ENCODE assay signal across 9 cellular contexts in the genomic region with DNA sequence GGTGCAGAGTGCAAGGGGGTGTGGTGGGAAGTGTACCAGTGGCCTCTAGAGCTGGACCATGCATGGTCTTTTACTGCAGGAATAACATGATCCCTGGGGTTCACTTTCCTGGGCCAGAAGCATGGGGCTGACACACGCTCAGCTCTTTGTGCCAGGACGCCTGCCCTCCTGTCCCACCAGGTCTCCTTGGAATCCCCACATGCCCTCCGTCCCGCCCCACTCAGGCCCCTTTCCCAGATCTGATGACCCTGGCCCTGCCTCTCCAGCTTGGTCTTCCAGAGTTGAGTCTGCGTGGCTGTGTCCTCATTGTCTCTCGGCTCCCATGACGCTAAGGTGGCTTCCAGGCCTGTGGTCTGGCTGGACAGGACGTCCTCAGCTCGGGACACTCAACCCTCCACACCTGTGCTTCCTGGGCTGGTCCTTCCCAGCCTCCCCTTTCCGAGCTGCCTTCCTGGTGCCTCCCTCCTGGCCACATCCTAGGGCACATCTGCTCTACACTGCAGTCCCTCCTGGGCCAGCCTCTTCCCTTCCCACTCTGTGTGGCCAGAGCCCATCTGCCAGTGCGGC.
"Had no signal": no experiment of that assay in that cellular context is flagged by ENCODE, and none has a peak within 500 bp of the region (broad histone marks: within the 10 kb centered on the region; RNA-seq: fewer than 3 reads in every experiment).

No MANE protein-coding gene starts in this region.

- H3K4me3 Mint-ChIP-seq: HFFc6, IgD-negative memory B cell had no signal

- H3K27ac Mint-ChIP-seq: HFFc6, IgD-negative memory B cell had no signal

- H3K36me3 ChIP-seq: HAP-1 had no signal

- H3K4me1 ChIP-seq: HAP-1 had no signal

- ATAC-seq: HCT116, HepG2 had no signal

- H3K27ac ChIP-seq: GM23248, HL-60 had no signal

- H3K9me3 ChIP-seq: HAP-1 had no signal

- H3K4me1 Mint-ChIP-seq: IgD-negative memory B cell had no signal

- H3K4me3 ChIP-seq: GM23248, HAP-1 had no signal

- H3K27me3 Mint-ChIP-seq: IgD-negative memory B cell had no signal

- DNase-seq: GM23248, GOT3, H7, HFFc6 had no signal

- H3K36me3 Mint-ChIP-seq: IgD-negative memory B cell had no signal
